ENCODE assay signal across 15 cellular contexts in the genomic region with DNA sequence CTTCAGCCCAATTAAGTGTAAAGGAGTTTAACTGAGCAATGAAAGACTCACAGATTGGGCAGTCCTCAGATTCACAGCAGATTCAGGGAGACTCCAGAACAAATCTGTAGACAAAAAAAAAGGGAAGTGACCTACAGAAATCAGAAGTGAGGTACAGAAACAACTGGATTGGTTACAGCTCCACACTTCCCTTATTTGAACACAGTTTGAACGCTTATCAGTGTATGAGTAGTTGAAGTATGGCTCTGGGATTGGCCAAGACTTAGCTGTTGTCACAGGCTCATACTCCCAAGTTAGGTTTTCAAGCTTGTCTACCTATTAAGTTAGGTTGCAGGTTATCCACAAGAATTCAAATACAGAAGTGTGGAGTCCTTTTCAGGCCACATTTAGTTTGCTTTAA.
DNase-seq lines count a peak whose midpoint lies in the region; ATAC-seq, FAIRE-seq and TF ChIP-seq lines count a peak whose summit lies in the region.
"Had no signal": no experiment of that assay in that cellular context is flagged by ENCODE, and none has a peak within 500 bp of the region (broad histone marks: within the 10 kb centered on the region; RNA-seq: fewer than 3 reads in every experiment).

No MANE protein-coding gene starts in this region.

- H3K27me3 ChIP-seq in K562 (ENCODE audit: control insufficient read depth in 2 of 2, insufficient read depth in 2 of 2, low read length in 2 of 2) (no peaks in the 10 kb centered on the region; a peak in 1 of 5 replicates), MM.1S (replicated peaks; ENCODE audit: insufficient read depth, low read length) (no peaks in the 10 kb centered on the region)
- H3K27me3 ChIP-seq: BE2C, Peyer's patch had no signal

- no peak for TF ChIP-seq EP300 in K562 (IDR thresholded peaks at IDR 0.05; ENCODE audit: low read length)

- intact Hi-C loops in K562 (cut with micrococcal nuclease), result no loop called here

- H3K4me1 Mint-ChIP-seq in nephron progenitor cell, result no peaks in the 10 kb centered on the region
- H3K4me1 Mint-ChIP-seq: activated CD4-positive, alpha-beta T cell treated with anti-CD3 and anti-CD28 coated beads for 36 hours; activated naive CD4-positive, alpha-beta T cell treated with anti-CD3 and anti-CD28 coated beads, Interleukin-2, amount 10 ng/mL, durations not matched to agents 7 days and 5 days had no signal

- H3K9me3 Mint-ChIP-seq in nephron progenitor cell, result no peaks in the 10 kb centered on the region
- H3K9me3 Mint-ChIP-seq: activated naive CD4-positive, alpha-beta T cell treated with anti-CD3 and anti-CD28 coated beads, Interleukin-2, amount 10 ng/mL, durations not matched to agents 7 days and 5 days; natural killer cell treated with Interleukin-12 subunit alpha and Interleukin-12 subunit beta and Interleukin-15 and Interleukin-18, amount 100 ng/mL, for 72 hours had no signal

- CTCF ChIA-PET in K562 (lab: Yijun Ruan, JAX; ENCODE audit: low intra/inter-chr PET ratio), result no interaction called here

- H3K27me3 Mint-ChIP-seq in nephron progenitor cell (ENCODE audit: low read depth, poor library complexity), result peaks cover 2% of the 10 kb centered on the region

- POLR2A ChIA-PET in K562 (lab: Yijun Ruan, JAX), result interaction anchor here (0.7 kb wide), 1 partner anchor 1869 kb away, joined by 4 read pairs; no protein-coding TSS in a partner anchor

- H3K36me3 Mint-ChIP-seq in nephron progenitor cell (ENCODE audit: low read depth), result no peaks in the 10 kb centered on the region
- H3K36me3 Mint-ChIP-seq: activated naive CD4-positive, alpha-beta T cell treated with anti-CD3 and anti-CD28 coated beads, Interleukin-2, amount 10 ng/mL, durations not matched to agents 7 days and 5 days; natural killer cell treated with Interleukin-12 subunit alpha and Interleukin-12 subunit beta and Interleukin-15 and Interleukin-18, amount 100 ng/mL, for 72 hours had no signal

- ATAC-seq in GM18519 (IDR thresholded peaks at IDR 0.05; ENCODE audit: low FRiP score, unreplicated experiment), result peak; percentile 91
- ATAC-seq in HG02588 (IDR thresholded peaks at IDR 0.05; ENCODE audit: unreplicated experiment), result peak; percentile 76
- peak; percentile 80 for ATAC-seq in K562
- ATAC-seq in GM21528 (IDR thresholded peaks at IDR 0.05; ENCODE audit: low FRiP score, unreplicated experiment), result no peak
- ATAC-seq: activated CD4-positive, alpha-beta T cell treated with anti-CD3 and anti-CD28 coated beads for 36 hours; natural killer cell treated with Interleukin-12 subunit alpha and Interleukin-12 subunit beta and Interleukin-15 and Interleukin-18, amount 100 ng/mL, for 72 hours had no signal

- no peaks in the 10 kb centered on the region for H4K20me1 ChIP-seq in K562 (replicated peaks; ENCODE audit: control insufficient read depth, insufficient read depth, low read length)
- no peaks in the 10 kb centered on the region for H4K20me1 ChIP-seq in MM.1S (ENCODE audit: insufficient read depth, low read length)

- no peak overlapping the region for H3K4me3 Mint-ChIP-seq in nephron progenitor cell
- H3K4me3 Mint-ChIP-seq: activated CD4-positive, alpha-beta T cell treated with anti-CD3 and anti-CD28 coated beads for 36 hours; activated naive CD4-positive, alpha-beta T cell treated with anti-CD3 and anti-CD28 coated beads, Interleukin-2, amount 10 ng/mL, durations not matched to agents 7 days and 5 days; natural killer cell treated with Interleukin-12 subunit alpha and Interleukin-12 subunit beta and Interleukin-15 and Interleukin-18, amount 100 ng/mL, for 72 hours had no signal

- no TSS peak for BruUV-seq in K562 (replicated peaks; lab: Mats Ljungman, UMichigan)

- TF ChIP-seq CTCF in K562 (IDR thresholded peaks at IDR 0.05 in 2 of 3, conservative IDR thresholded peaks at IDR 0.05 in 1 of 3; ENCODE audit: insufficient read depth in 2 of 3, low read depth in 1 of 3, low read length in 3 of 3) (no peak), nephron progenitor cell (IDR thresholded peaks at IDR 0.05) (no peak), MM.1S (IDR thresholded peaks at IDR 0.05; ENCODE audit: low read length) (no peak)

- peak; percentile 79 to 88 for DNase-seq in Kasumi-1 (lab: John Stamatoyannopoulos, UW)
- DNase-seq in K562 (ENCODE audit: extremely low read depth in 1 of 4, low spot score in 3 of 4), result no peak
- no peak for DNase-seq in NCI-H1048 (lab: John Stamatoyannopoulos, UW)
- DNase-seq in nephron progenitor cell, result no peak
- no peak for DNase-seq in MM.1S
- DNase-seq: activated CD4-positive, alpha-beta T cell treated with anti-CD3 and anti-CD28 coated beads for 36 hours; activated naive CD4-positive, alpha-beta T cell treated with anti-CD3 and anti-CD28 coated beads, Interleukin-2, amount 10 ng/mL, durations not matched to agents 7 days and 5 days; BE2C; kidney; NCI-H1436 treated with DMSO at 0.1 percent for 48 hours; Peyer's patch had no signal

- H3K4me1 ChIP-seq in K562 (replicated peaks in 1 of 2; ENCODE audit: control insufficient read depth in 2 of 2, insufficient read depth in 2 of 2, low read length in 2 of 2) (no peaks in the 10 kb centered on the region), MM.1S (ENCODE audit: low read length) (no peaks in the 10 kb centered on the region)
- H3K4me1 ChIP-seq: BE2C, Peyer's patch had no signal

- TF ChIP-seq POLR2A in K562 (conservative IDR thresholded peaks at IDR 0.05), result no peak

- in situ Hi-C loops in K562 (cut with MboI), result loop anchor here (10.0 to 25.0 kb wide), 2 partner anchors 194 to 1727 kb away; no protein-coding TSS in a partner anchor

- 0% methylated on average over 1 of the region's 1 CpG for WGBS in K562 (ENCODE audit: insufficient coverage, low coverage, missing lambda C conversion rate)

- H3K9me1 ChIP-seq in K562 (ENCODE audit: control insufficient read depth, insufficient read depth, low read length), result no peaks in the 10 kb centered on the region

- H3K4me3 ChIP-seq in K562, result no peak overlapping the region
- H3K4me3 ChIP-seq in MM.1S (ENCODE audit: low read length), result no peak overlapping the region
- H3K4me3 ChIP-seq: Peyer's patch had no signal

- H3K36me3 ChIP-seq in K562 (ENCODE audit: control insufficient read depth, insufficient read depth, low read length) (no peaks in the 10 kb centered on the region), MM.1S (replicated peaks; ENCODE audit: insufficient read depth, low read length) (no peaks in the 10 kb centered on the region)
- H3K36me3 ChIP-seq: BE2C, Peyer's patch had no signal

- no peaks in the 10 kb centered on the region for H3F3A ChIP-seq in MM.1S (ENCODE audit: insufficient read depth, low read length)

- H3K27ac ChIP-seq in K562 (ENCODE audit: extremely low read depth, low read depth, low read length), result no peak overlapping the region
- H3K27ac ChIP-seq in MM.1S (ENCODE audit: low read length), result no peak overlapping the region
- H3K27ac ChIP-seq: Peyer's patch had no signal

- no peaks in the 10 kb centered on the region for H3K9me2 ChIP-seq in MM.1S (replicated peaks; ENCODE audit: insufficient read depth, low read length)

- TF ChIP-seq RAD21 in K562 (CRISPR knock-in tag; conservative IDR thresholded peaks at IDR 0.05 in 1 of 2, IDR thresholded peaks at IDR 0.05 in 1 of 2), result no peak

- H3K4me2 ChIP-seq in K562 (ENCODE audit: insufficient read depth, low read length) (no peak overlapping the region), MM.1S (ENCODE audit: low read depth, low read length) (no peak overlapping the region)

- H3K79me2 ChIP-seq in K562 (ENCODE audit: control insufficient read depth, insufficient read depth, low read length), result no peaks in the 10 kb centered on the region
- H3K79me2 ChIP-seq in MM.1S (ENCODE audit: low read length), result no peaks in the 10 kb centered on the region

- no peak overlapping the region for H3K27ac Mint-ChIP-seq in nephron progenitor cell
- H3K27ac Mint-ChIP-seq: activated CD4-positive, alpha-beta T cell treated with anti-CD3 and anti-CD28 coated beads for 36 hours; activated naive CD4-positive, alpha-beta T cell treated with anti-CD3 and anti-CD28 coated beads, Interleukin-2, amount 10 ng/mL, durations not matched to agents 7 days and 5 days; natural killer cell treated with Interleukin-12 subunit alpha and Interleukin-12 subunit beta and Interleukin-15 and Interleukin-18, amount 100 ng/mL, for 72 hours had no signal

- H2AFZ ChIP-seq in K562 (ENCODE audit: low read depth, low read length) (no peak overlapping the region), MM.1S (ENCODE audit: low read length) (no peak overlapping the region)

- H3K9me3 ChIP-seq in K562 (replicated peaks; ENCODE audit: control insufficient read depth, insufficient read depth, low read depth, low read length) (no peaks in the 10 kb centered on the region), MM.1S (replicated peaks; ENCODE audit: insufficient read depth, low read length) (no peaks in the 10 kb centered on the region)
- H3K9me3 ChIP-seq: BE2C, Peyer's patch had no signal

- FAIRE-seq in K562 (lab: Jason Lieb, UNC), result no peak
- FAIRE-seq: kidney had no signal

- H3K9ac ChIP-seq in K562 (ENCODE audit: insufficient read depth in 1 of 2, low read depth in 2 of 2, low read length in 2 of 2) (no peak overlapping the region), MM.1S (ENCODE audit: low read length) (no peak overlapping the region)

TF ChIP-seq in K562, 482 proteins besides CTCF, POLR2A, EP300 and RAD21:
- TF ChIP-seq SPI1 (IDR thresholded peaks at IDR 0.05; ENCODE audit: borderline replicate concordance, low read depth, low read length), result peak; percentile 95
- peak; percentile 95 for TF ChIP-seq FOXM1 (IDR thresholded peaks at IDR 0.05; ENCODE audit: low read depth)
- no peak for TF ChIP-seq FOXM1 (CRISPR knock-in tag; IDR thresholded peaks at IDR 0.05; ENCODE audit: low read depth)
- no peak for TF ChIP-seq NR2C2 (CRISPR knock-in tag; IDR thresholded peaks at IDR 0.05)
- TF ChIP-seq NR2C2 (tag; IDR thresholded peaks at IDR 0.05), result no peak
- TF ChIP-seq CC2D1A (IDR thresholded peaks at IDR 0.05), result peak; percentile 81; the same call in 1 of the 2 replicates
- TF ChIP-seq SRF (CRISPR knock-in tag; IDR thresholded peaks at IDR 0.05), result 0 out of 4 replicates have a peak, but pooled peaks of 1 of the 2 experiments have one; percentile 34
- 0 out of 2 replicates have a peak, but pooled peaks have one; percentile 9 for TF ChIP-seq CREM (IDR thresholded peaks at IDR 0.05; ENCODE audit: low read depth)
- no peak for TF ChIP-seq ATF1 (CRISPR knock-in tag; IDR thresholded peaks at IDR 0.05)
- TF ChIP-seq ATF1 (tag; IDR thresholded peaks at IDR 0.05), result peak; percentile 76
- peak; percentile 85 for TF ChIP-seq MYBL2 (IDR thresholded peaks at IDR 0.05; ENCODE audit: low read depth)
- TF ChIP-seq MYBL2 (CRISPR knock-in tag; IDR thresholded peaks at IDR 0.05; ENCODE audit: borderline replicate concordance), result no peak
- TF ChIP-seq PURB (CRISPR knock-in tag; IDR thresholded peaks at IDR 0.05; ENCODE audit: low read depth), result no peak

Comparison
In these comparisons a context has a peak if more than half of its experiments do, and no peak if none do; other contexts are left out.
1. DNase-seq: peak in Kasumi-1 (2 of 2); none in K562 (0 of 4), NCI-H1048 (single experiment), nephron progenitor cell (single experiment) and MM.1S (single experiment).